9 cellular contexts compared by ENCODE assay signal in the genomic region with DNA sequence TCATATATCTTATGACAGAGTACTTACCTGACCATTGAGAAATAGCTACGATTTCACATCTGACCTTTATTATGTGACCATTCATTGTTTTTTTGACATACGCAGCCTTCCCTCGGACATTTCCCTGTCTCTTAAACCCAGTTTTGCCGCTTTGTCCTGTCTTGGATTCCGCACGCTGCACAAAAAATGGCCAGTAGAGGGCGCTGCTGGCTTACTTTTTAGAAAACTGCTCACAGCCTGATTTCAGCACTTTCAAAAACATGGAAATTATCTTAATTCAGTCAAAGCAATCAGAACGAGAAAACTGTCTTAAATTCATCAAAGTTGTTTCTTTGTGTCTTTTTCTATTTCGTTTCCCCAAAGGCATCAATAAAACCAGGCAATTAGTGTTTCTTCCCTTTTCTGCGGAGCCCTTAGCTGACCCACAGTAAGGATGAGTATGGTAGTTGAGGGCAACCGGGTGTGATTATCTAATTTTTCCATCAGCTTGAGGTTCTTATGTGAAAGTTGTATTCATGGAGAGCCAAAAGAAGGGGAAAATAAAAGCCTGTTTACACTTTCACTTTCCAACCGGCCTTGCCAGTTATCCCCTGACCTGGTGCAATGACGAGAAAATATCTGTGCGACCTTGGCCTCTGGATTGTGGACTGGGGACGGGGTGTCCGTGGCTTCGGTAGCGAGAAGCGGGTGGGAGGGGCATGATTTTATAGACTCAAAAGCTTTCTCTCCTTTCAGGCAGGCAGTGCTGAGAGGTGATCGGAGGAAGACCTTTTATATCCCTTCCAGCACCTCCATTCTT.
A peak's percentile ranks its signal among the peaks of the same experiment; 100 is the strongest.
DNase-seq lines count a peak whose midpoint lies in the region; ATAC-seq, FAIRE-seq and TF ChIP-seq lines count a peak whose summit lies in the region.
"Had no signal": no experiment of that assay in that cellular context is flagged by ENCODE, and none has a peak within 500 bp of the region (broad histone marks: within the 10 kb centered on the region; RNA-seq: fewer than 3 reads in every experiment).

No MANE protein-coding gene starts in this region.

- ATAC-seq in Panc1, result peak; percentile 95

- no peaks in the 10 kb centered on the region for H3K36me3 ChIP-seq in Panc1 (ENCODE audit: control insufficient read depth, insufficient read depth, low read length)

- no peaks in the 10 kb centered on the region for H3K36me3 Mint-ChIP-seq in activated T-helper 2 cell treated with anti-CD3 and anti-CD28 coated beads, Interferon-gamma antibody, Interleukin-2, Interleukin-4, amounts not matched to agents 10 μg/mL and 5 μg/mL and 100 μg/mL, durations not matched to agents 14 hours and 24 hours and 36 hours (ENCODE audit: low read depth)
- H3K36me3 Mint-ChIP-seq: IgD-negative memory B cell had no signal

- in situ Hi-C loops in Panc1 (cut with HindIII; ENCODE audit: low pct_unique_long_range_greater_than_20kb, low sequenced_read_pairs), result no loop called here

- H3K27ac ChIP-seq in Panc1 (ENCODE audit: low read length) (no peak overlapping the region), substantia nigra (ENCODE audit: low read depth, low read length, poor library complexity, severe bottlenecking) (no peak overlapping the region)

- H3K9me3 ChIP-seq in Panc1 (ENCODE audit: control insufficient read depth, insufficient read depth, low read depth, low read length), result no peaks in the 10 kb centered on the region

- H3K4me3 Mint-ChIP-seq in activated T-helper 2 cell treated with anti-CD3 and anti-CD28 coated beads, Interferon-gamma antibody, Interleukin-2, Interleukin-4, amounts not matched to agents 10 μg/mL and 5 μg/mL and 100 μg/mL, durations not matched to agents 14 hours and 24 hours and 36 hours (ENCODE audit: low read depth), result no peak overlapping the region
- H3K4me3 Mint-ChIP-seq: IgD-negative memory B cell had no signal

- intact Hi-C loops in Panc1 (cut with micrococcal nuclease; ENCODE audit: unreplicated experiment), result loop anchor here (2.0 to 10.0 kb wide), 4 partner anchors 158 to 1928 kb away; no protein-coding TSS in a partner anchor
- intact Hi-C loops in activated T-helper 2 cell treated with anti-CD3 and anti-CD28 coated beads, Interferon-gamma antibody, Interleukin-2, Interleukin-4, amounts not matched to agents 10 μg/mL and 5 μg/mL and 100 μg/mL, durations not matched to agents 14 hours and 24 hours and 36 hours (cut with micrococcal nuclease), result loop anchor here (1.0 to 10.0 kb wide), 3 partner anchors 158 to 1918 kb away; no protein-coding TSS in a partner anchor

- H3K9me3 Mint-ChIP-seq in activated T-helper 2 cell treated with anti-CD3 and anti-CD28 coated beads, Interferon-gamma antibody, Interleukin-2, Interleukin-4, amounts not matched to agents 10 μg/mL and 5 μg/mL and 100 μg/mL, durations not matched to agents 14 hours and 24 hours and 36 hours, result no peaks in the 10 kb centered on the region
- H3K9me3 Mint-ChIP-seq: IgD-negative memory B cell had no signal

- peaks cover 4% of the 10 kb centered on the region for H3K27me3 ChIP-seq in Panc1 (ENCODE audit: control insufficient read depth, insufficient read depth, low read length)

- peak; percentile 92 for FAIRE-seq in GM19239 (lab: Jason Lieb, UNC)

- peaks cover 10% of the 10 kb centered on the region for H3K4me1 Mint-ChIP-seq in activated T-helper 2 cell treated with anti-CD3 and anti-CD28 coated beads, Interferon-gamma antibody, Interleukin-2, Interleukin-4, amounts not matched to agents 10 μg/mL and 5 μg/mL and 100 μg/mL, durations not matched to agents 14 hours and 24 hours and 36 hours (ENCODE audit: low read depth)

- H3K27ac Mint-ChIP-seq in activated T-helper 2 cell treated with anti-CD3 and anti-CD28 coated beads, Interferon-gamma antibody, Interleukin-2, Interleukin-4, amounts not matched to agents 10 μg/mL and 5 μg/mL and 100 μg/mL, durations not matched to agents 14 hours and 24 hours and 36 hours, result no peak overlapping the region
- H3K27ac Mint-ChIP-seq: IgD-negative memory B cell had no signal

- H3K4me3 ChIP-seq in Jurkat, Clone E6-1 (ENCODE audit: low read length), result no peak overlapping the region
- H3K4me3 ChIP-seq in Panc1 (ENCODE audit: low read depth in 2 of 2, low read length in 2 of 2), result peak overlapping the region in 1 of 2 experiments; percentile 32; a peak in 2 of 4 replicates
- no peak overlapping the region for H3K4me3 ChIP-seq in fibroblast of villous mesenchyme (ENCODE audit: low read depth, low read length)

- H3K4me1 ChIP-seq in Panc1 (ENCODE audit: control insufficient read depth, insufficient read depth, low read length), result peaks cover 3% of the 10 kb centered on the region; the same call in 1 of the 2 replicates

- no TSS peak for BruUV-seq in Panc1 (replicated peaks; lab: Mats Ljungman, UMichigan)

- H3K27me3 Mint-ChIP-seq in activated T-helper 2 cell treated with anti-CD3 and anti-CD28 coated beads, Interferon-gamma antibody, Interleukin-2, Interleukin-4, amounts not matched to agents 10 μg/mL and 5 μg/mL and 100 μg/mL, durations not matched to agents 14 hours and 24 hours and 36 hours (ENCODE audit: low read depth), result peaks cover 12% of the 10 kb centered on the region

- DNase-seq in C1 segment of cervical spinal cord (lab: John Stamatoyannopoulos, UW), result peak in 13 of 14 donors; percentile 1 to 80 (median 50)
- DNase-seq in GM19239 (ENCODE audit: insufficient read length, low spot score), result peak; percentile 30
- peak; percentile 53 for DNase-seq in Jurkat, Clone E6-1 (ENCODE audit: low read depth, low spot score)
- peak; percentile 46 for DNase-seq in Panc1 (ENCODE audit: low read depth, low spot score)
- peak; percentile 49 for DNase-seq in activated T-helper 2 cell treated with anti-CD3 and anti-CD28 coated beads, Interferon-gamma antibody, Interleukin-2, Interleukin-4, amounts not matched to agents 10 μg/mL and 5 μg/mL and 100 μg/mL, durations not matched to agents 14 hours and 24 hours and 36 hours (ENCODE audit: low spot score)
- peak; percentile 74 for DNase-seq in fibroblast of villous mesenchyme (ENCODE audit: low read depth)
- DNase-seq in non-pigmented ciliary epithelial cell (ENCODE audit: low read depth), result peak; percentile 26
- peak in 46 of 49 donors; percentile 4 to 91 (median 63) for DNase-seq in substantia nigra (lab: John Stamatoyannopoulos, UW)

- POLR2A ChIA-PET in Panc1 (lab: Charles Lee), result no interaction called here

- TF ChIP-seq CTCF in Panc1 (IDR thresholded peaks at IDR 0.05), result peak; percentile 91
- TF ChIP-seq CTCF in fibroblast of villous mesenchyme (IDR thresholded peaks at IDR 0.05; ENCODE audit: insufficient read depth, low read depth, low read length), result peak; percentile 91

- CTCF ChIA-PET in Panc1 (lab: Charles Lee), result interaction anchor here (0.6 kb wide), 1 partner anchor 271 kb away, joined by 3 read pairs; no protein-coding TSS in a partner anchor
